ENCODE assay signal across 8 cellular contexts in the genomic region with DNA sequence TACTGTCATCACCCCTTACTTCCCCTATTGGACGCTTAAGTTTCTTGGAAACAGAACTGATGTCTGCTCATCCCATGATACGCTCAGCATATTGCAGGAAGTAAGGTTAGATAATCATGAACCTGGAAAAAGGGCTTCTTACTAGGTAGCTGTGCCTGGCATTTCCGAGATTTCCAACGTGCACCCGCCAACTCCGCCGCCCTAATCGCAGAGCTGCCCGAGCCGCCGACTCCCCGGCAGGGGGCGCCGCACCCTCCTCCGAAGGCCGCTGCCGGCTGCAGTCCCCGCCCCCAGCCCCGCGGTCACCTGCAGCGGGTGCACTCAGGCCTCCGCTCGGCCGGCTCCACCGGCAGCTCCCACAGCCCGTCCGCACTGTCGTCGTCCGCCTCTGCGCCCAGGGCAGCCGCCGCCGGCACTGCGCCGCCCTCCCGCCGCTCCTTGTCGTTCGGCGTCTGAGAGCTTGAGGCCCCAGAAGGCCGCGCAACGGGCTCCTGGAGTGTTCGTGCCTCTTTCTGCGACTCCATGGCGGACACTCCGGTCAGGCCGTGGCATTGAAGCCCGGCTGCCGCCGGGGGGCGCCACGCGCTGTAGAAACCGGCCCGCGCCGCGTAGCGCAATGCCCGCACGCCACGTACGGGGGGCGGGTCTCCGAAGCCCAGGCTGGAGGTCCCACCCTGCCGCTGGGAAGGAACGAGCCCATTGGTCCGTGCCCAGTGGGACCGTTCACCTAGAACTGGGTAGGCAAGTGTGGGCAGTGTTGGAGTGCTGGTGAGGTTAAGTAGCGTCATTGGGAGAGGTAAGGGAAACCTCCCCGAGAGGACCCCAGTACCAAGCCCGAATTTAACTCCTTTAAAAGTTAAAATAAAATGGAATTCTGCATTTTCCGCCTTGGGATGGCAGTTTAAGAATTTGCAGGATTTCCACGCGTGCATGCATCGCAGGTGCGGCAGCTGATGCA. TPM values are rescaled to one million over a fixed set of nuclear protein-coding genes. Genes with fewer than 3 reads are reported as not detected.
DNase-seq lines count a peak whose midpoint lies in the region; ATAC-seq and TF ChIP-seq lines count a peak whose summit lies in the region.

A gene with protein sequence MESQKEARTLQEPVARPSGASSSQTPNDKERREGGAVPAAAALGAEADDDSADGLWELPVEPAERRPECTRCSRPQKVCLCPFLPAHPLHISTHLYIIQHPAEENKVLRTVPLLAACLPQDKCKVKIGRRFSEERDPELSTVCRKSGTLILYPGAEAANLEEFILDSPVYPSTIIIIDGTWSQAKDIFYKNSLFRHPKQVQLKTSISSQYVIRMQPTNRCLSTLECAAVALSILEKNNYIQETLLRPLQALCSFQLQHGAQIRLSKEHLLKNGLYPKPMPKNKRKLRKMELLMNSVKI (minus strand): TSS at position 560 of the 958 bp plus-strand sequence. CDS start 36 bp downstream, at position 524.

- peak; percentile 96 for TF ChIP-seq CTCF in CD4-positive, alpha-beta T cell (IDR thresholded peaks at IDR 0.05)
- TF ChIP-seq CTCF in liver (IDR thresholded peaks at IDR 0.05; ENCODE audit: low read depth, low read length, missing input control): peak; percentile 90

- no peaks in the 10 kb centered on the region for H3K27me3 Mint-ChIP-seq in CD4-positive, alpha-beta T cell

- CTCF ChIA-PET in CD4-positive, alpha-beta T cell (lab: Charles Lee): interaction anchor here (0.6 to 2.3 kb wide), 61 partner anchors 8 to 754 kb away, joined by 3 to 18 read pairs (median 4); a partner anchor contains a TSS

- peak; percentile 90 for ATAC-seq in CD4-positive, alpha-beta T cell (ENCODE audit: poor library complexity)
- ATAC-seq in GM19395 (IDR thresholded peaks at IDR 0.05; ENCODE audit: unreplicated experiment): peak; percentile 94
- ATAC-seq in HG03558 (IDR thresholded peaks at IDR 0.05; ENCODE audit: extremely low read depth, unreplicated experiment): peak; percentile 89

- no peaks in the 10 kb centered on the region for H3K9me3 ChIP-seq in CD4-positive, alpha-beta T cell (ENCODE audit: control insufficient read depth, low read length)
- no peaks in the 10 kb centered on the region for H3K9me3 ChIP-seq in liver (ENCODE audit: control insufficient read depth in 4 of 4, low read length in 3 of 4)

- POLR2A ChIA-PET in CD4-positive, alpha-beta T cell (lab: Charles Lee): interaction anchor here (0.7 to 2.8 kb wide), 9 partner anchors 15 to 464 kb away, joined by 3 to 23 read pairs (median 6); a partner anchor contains a TSS

- peak within 1 kb of the TSS; percentile 76 to 89 for H3K9ac ChIP-seq in liver (ENCODE audit: low read depth in 1 of 2, low read length in 2 of 2)

- intact Hi-C loops in CD4-positive, alpha-beta T cell (cut with DNase I, micrococcal nuclease): loop anchor here (1.0 to 10.0 kb wide), 8 partner anchors 83 to 1471 kb away; a partner anchor contains a TSS

- peak within 1 kb of the TSS; percentile 73 for H3K27ac Mint-ChIP-seq in CD4-positive, alpha-beta T cell

- peaks cover 0 to 17% (median 4%) of the 10 kb centered on the region in 4 donors for H3K4me1 ChIP-seq in liver (ENCODE audit: control insufficient read depth in 4 of 4, insufficient read depth in 4 of 4, low read length in 3 of 4)

- peak within 1 kb of the TSS; percentile 70 for H3K27ac ChIP-seq in CD4-positive, alpha-beta T cell (ENCODE audit: low read depth, low read length)
- peak within 1 kb of the TSS; percentile 96 to 97 for H3K27ac ChIP-seq in liver (ENCODE audit: low read depth in 1 of 2, low read length in 2 of 2)

- H3K27me3 ChIP-seq in CD4-positive, alpha-beta T cell (ENCODE audit: control insufficient read depth, insufficient read depth, low read length): no peaks in the 10 kb centered on the region
- no peaks in the 10 kb centered on the region for H3K27me3 ChIP-seq in liver (ENCODE audit: control insufficient read depth in 4 of 4, insufficient read depth in 4 of 4, low read length in 3 of 4)

- peak within 1 kb of the TSS; percentile 63 to 79 (median 71) for H3K4me3 ChIP-seq in liver (ENCODE audit: low read depth in 1 of 3, low read length in 3 of 3)

- WGBS in liver: 3% methylated on average over 79 of the region's 79 CpGs

- H3K36me3 Mint-ChIP-seq in CD4-positive, alpha-beta T cell (ENCODE audit: low read depth): no peaks in the 10 kb centered on the region

- H3K9me3 Mint-ChIP-seq in CD4-positive, alpha-beta T cell: peaks cover 2% of the 10 kb centered on the region

- TF ChIP-seq RAD21 in liver (IDR thresholded peaks at IDR 0.05): peak; percentile 78 to 85

- DNase-seq in CD4-positive, alpha-beta T cell: peak; percentile 83 to 92 (median 87)
- DNase-seq in NCI-H69 (lab: John Stamatoyannopoulos, UW) (peak; percentile 98), dermis blood vessel endothelial cell (peak; percentile 96)
- peak; percentile 86 to 87 for DNase-seq in activated CD4-positive, alpha-beta T cell treated with anti-CD3 and anti-CD28 coated beads, Interleukin-2, amount 50 U/mL, for 24 hours (ENCODE audit: low read depth in 1 of 2, low spot score in 1 of 2)
- peak; percentile 93 for DNase-seq in stimulated activated CD4-positive, alpha-beta T cell treated with anti-CD3 and anti-CD28 coated beads, Interleukin-4, amount 100 ng/mL, for 1 hour

- H3K4me3 Mint-ChIP-seq in CD4-positive, alpha-beta T cell: peak within 1 kb of the TSS; percentile 87

- H3K4me1 Mint-ChIP-seq in CD4-positive, alpha-beta T cell (ENCODE audit: low read depth): peaks cover 31% of the 10 kb centered on the region

- no peaks in the 10 kb centered on the region for H3K36me3 ChIP-seq in liver (ENCODE audit: control insufficient read depth in 4 of 4, insufficient read depth in 3 of 4, low read depth in 1 of 4, low read length in 3 of 4)

TF ChIP-seq in liver, 16 proteins besides CTCF, POLR2A, EP300 and RAD21:
- TF ChIP-seq SP1 (IDR thresholded peaks at IDR 0.05) (no peak), FOXA2 (IDR thresholded peaks at IDR 0.05) (no peak), GABPA (IDR thresholded peaks at IDR 0.05 in 1 of 2, conservative IDR thresholded peaks at IDR 0.05 in 1 of 2) (no peak), NR2F2 (IDR thresholded peaks at IDR 0.05) (no peak), TAF1 (conservative IDR thresholded peaks at IDR 0.05) (peak; percentile 51), HNF4A (conservative IDR thresholded peaks at IDR 0.05) (peak in 1 of 2 donors; percentile 11), EGR1 (IDR thresholded peaks at IDR 0.05; ENCODE audit: low read depth in 2 of 2) (peak in 1 of 2 donors; percentile 10), FOXA1 (IDR thresholded peaks at IDR 0.05) (no peak), HNF4G (IDR thresholded peaks at IDR 0.05) (no peak), RXRA (IDR thresholded peaks at IDR 0.05) (peak; percentile 23 to 30), JUND (IDR thresholded peaks at IDR 0.05) (no peak), YY1 (IDR thresholded peaks at IDR 0.05) (peak; percentile 94)
- TF ChIP-seq, protein P1, sequence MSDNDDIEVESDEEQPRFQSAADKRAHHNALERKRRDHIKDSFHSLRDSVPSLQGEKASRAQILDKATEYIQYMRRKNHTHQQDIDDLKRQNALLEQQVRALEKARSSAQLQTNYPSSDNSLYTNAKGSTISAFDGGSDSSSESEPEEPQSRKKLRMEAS (IDR thresholded peaks at IDR 0.05): peak; percentile 45
- TF ChIP-seq, protein P2, sequence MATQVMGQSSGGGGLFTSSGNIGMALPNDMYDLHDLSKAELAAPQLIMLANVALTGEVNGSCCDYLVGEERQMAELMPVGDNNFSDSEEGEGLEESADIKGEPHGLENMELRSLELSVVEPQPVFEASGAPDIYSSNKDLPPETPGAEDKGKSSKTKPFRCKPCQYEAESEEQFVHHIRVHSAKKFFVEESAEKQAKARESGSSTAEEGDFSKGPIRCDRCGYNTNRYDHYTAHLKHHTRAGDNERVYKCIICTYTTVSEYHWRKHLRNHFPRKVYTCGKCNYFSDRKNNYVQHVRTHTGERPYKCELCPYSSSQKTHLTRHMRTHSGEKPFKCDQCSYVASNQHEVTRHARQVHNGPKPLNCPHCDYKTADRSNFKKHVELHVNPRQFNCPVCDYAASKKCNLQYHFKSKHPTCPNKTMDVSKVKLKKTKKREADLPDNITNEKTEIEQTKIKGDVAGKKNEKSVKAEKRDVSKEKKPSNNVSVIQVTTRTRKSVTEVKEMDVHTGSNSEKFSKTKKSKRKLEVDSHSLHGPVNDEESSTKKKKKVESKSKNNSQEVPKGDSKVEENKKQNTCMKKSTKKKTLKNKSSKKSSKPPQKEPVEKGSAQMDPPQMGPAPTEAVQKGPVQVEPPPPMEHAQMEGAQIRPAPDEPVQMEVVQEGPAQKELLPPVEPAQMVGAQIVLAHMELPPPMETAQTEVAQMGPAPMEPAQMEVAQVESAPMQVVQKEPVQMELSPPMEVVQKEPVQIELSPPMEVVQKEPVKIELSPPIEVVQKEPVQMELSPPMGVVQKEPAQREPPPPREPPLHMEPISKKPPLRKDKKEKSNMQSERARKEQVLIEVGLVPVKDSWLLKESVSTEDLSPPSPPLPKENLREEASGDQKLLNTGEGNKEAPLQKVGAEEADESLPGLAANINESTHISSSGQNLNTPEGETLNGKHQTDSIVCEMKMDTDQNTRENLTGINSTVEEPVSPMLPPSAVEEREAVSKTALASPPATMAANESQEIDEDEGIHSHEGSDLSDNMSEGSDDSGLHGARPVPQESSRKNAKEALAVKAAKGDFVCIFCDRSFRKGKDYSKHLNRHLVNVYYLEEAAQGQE (IDR thresholded peaks at IDR 0.05): no peak
- TF ChIP-seq, protein P3, sequence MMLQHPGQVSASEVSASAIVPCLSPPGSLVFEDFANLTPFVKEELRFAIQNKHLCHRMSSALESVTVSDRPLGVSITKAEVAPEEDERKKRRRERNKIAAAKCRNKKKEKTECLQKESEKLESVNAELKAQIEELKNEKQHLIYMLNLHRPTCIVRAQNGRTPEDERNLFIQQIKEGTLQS (IDR thresholded peaks at IDR 0.05): no peak
- TF ChIP-seq, protein P4, sequence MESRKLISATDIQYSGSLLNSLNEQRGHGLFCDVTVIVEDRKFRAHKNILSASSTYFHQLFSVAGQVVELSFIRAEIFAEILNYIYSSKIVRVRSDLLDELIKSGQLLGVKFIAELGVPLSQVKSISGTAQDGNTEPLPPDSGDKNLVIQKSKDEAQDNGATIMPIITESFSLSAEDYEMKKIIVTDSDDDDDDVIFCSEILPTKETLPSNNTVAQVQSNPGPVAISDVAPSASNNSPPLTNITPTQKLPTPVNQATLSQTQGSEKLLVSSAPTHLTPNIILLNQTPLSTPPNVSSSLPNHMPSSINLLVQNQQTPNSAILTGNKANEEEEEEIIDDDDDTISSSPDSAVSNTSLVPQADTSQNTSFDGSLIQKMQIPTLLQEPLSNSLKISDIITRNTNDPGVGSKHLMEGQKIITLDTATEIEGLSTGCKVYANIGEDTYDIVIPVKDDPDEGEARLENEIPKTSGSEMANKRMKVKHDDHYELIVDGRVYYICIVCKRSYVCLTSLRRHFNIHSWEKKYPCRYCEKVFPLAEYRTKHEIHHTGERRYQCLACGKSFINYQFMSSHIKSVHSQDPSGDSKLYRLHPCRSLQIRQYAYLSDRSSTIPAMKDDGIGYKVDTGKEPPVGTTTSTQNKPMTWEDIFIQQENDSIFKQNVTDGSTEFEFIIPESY (IDR thresholded peaks at IDR 0.05): no peak
TF ChIP-seq in liver: peak in this region for 6.

RNA-seq across cellular contexts. Expression of the gene that starts here (rescaled TPM):
- 1 to 10 TPM; 2.1 to 2.3 TPM for total RNA-seq in CD4-positive, alpha-beta T cell
- total RNA-seq in dermis blood vessel endothelial cell (3.1 and 3.2 TPM in 2 replicates), liver (10 to 100 TPM in 1 of 2 donors, 1 to 10 TPM in 1; 5.6 to 10.7 TPM)
- 1 to 10 TPM; 2.3 to 3.0 TPM for polyA plus RNA-seq in liver

Comparison
In these comparisons a context has a peak if more than half of its experiments do, and no peak if none do; other contexts are left out.
1. Peak in every context shown above with its lines: DNase-seq, ATAC-seq, H3K4me3 ChIP-seq and H3K27ac ChIP-seq.